ENCODE assay signal across 13 cellular contexts in genomic region chr10:50554381-50554994, GRCh38.
DNase-seq lines count a peak whose midpoint lies in the region; ATAC-seq, FAIRE-seq and TF ChIP-seq lines count a peak whose summit lies in the region.
"Had no signal": no experiment of that assay in that cellular context is flagged by ENCODE, and none has a peak within 500 bp of the region (broad histone marks: within the 10 kb centered on the region; RNA-seq: fewer than 3 reads in every experiment).

No MANE protein-coding gene starts in this region.

- peak; percentile 9; the same call in 1 of the 2 replicates for TF ChIP-seq EP300 in K562 (IDR thresholded peaks at IDR 0.05; ENCODE audit: low read length)

- peak overlapping the region; percentile 72 for H3K4me2 ChIP-seq in K562 (ENCODE audit: insufficient read depth, low read length)
- H3K4me2 ChIP-seq: A549, PC-9 had no signal

- intact Hi-C loops in K562 (cut with micrococcal nuclease) = loop anchor here (5.0 kb wide), 2 partner anchors 242 to 262 kb away; no protein-coding TSS in a partner anchor

- H3K27ac ChIP-seq in K562 (ENCODE audit: extremely low read depth, low read depth, low read length) (peak overlapping the region; percentile 70), temporal lobe (ENCODE audit: low read depth, low read length) (peak overlapping the region; percentile 39)
- H3K27ac ChIP-seq: A549, PC-9 had no signal

- peak overlapping the region; percentile 63 to 88 for H3K9ac ChIP-seq in K562 (ENCODE audit: insufficient read depth in 1 of 2, low read depth in 2 of 2, low read length in 2 of 2)

- BruUV-seq in K562 (replicated peaks; lab: Mats Ljungman, UMichigan) = no TSS peak

- POLR2A ChIA-PET in K562 (lab: Yijun Ruan, JAX) = interaction anchor here (0.7 to 1.5 kb wide), 8 partner anchors 10 to 204 kb away, joined by 3 to 6 read pairs (median 3); partner anchors contain the start of gene SGMS1

- CTCF ChIA-PET in K562 (lab: Yijun Ruan, JAX; ENCODE audit: low intra/inter-chr PET ratio) = no interaction called here

- no peak for TF ChIP-seq RAD21 in K562 (CRISPR knock-in tag; conservative IDR thresholded peaks at IDR 0.05 in 1 of 2, IDR thresholded peaks at IDR 0.05 in 1 of 2)

- no peaks in the 10 kb centered on the region for H3K9me3 ChIP-seq in K562 (replicated peaks; ENCODE audit: control insufficient read depth, insufficient read depth, low read depth, low read length)
- H3K9me3 ChIP-seq: A549, HAP-1 had no signal

- H3K4me1 ChIP-seq in K562 (replicated peaks in 1 of 2; ENCODE audit: control insufficient read depth in 2 of 2, insufficient read depth in 2 of 2, low read length in 2 of 2) = peaks cover 37 to 75% of the 10 kb centered on the region in 2 experiments
- H3K4me1 ChIP-seq: A549 had no signal

- in situ Hi-C loops in K562 (cut with MboI) = no loop called here

- H2AFZ ChIP-seq in K562 (ENCODE audit: low read depth, low read length) = no peak overlapping the region
- H2AFZ ChIP-seq: PC-9 had no signal

- H3K79me2 ChIP-seq in K562 (ENCODE audit: control insufficient read depth, insufficient read depth, low read length) = peaks cover 99% of the 10 kb centered on the region

- peaks cover 10% of the 10 kb centered on the region; the same call in 2 of the 3 replicates for H3K36me3 ChIP-seq in K562 (ENCODE audit: control insufficient read depth, insufficient read depth, low read length)
- H3K36me3 ChIP-seq: HAP-1 had no signal

- 0 out of 6 replicates have a peak, but pooled peaks of 2 of the 3 experiments have one; percentile 4 for TF ChIP-seq CTCF in K562 (IDR thresholded peaks at IDR 0.05 in 2 of 3, conservative IDR thresholded peaks at IDR 0.05 in 1 of 3; ENCODE audit: insufficient read depth in 2 of 3, low read depth in 1 of 3, low read length in 3 of 3)

- H4K20me1 ChIP-seq in K562 (replicated peaks; ENCODE audit: control insufficient read depth, insufficient read depth, low read length) = 0 out of 2 replicates have a peak, but pooled peaks cover 5% of the 10 kb centered on the region

- H3K27me3 ChIP-seq in K562 (ENCODE audit: control insufficient read depth in 2 of 2, insufficient read depth in 2 of 2, low read length in 2 of 2) = no peaks in the 10 kb centered on the region

- no peak for FAIRE-seq in K562 (lab: Jason Lieb, UNC)
- no peak for FAIRE-seq in urothelium cell line (lab: Jason Lieb, UNC)
- FAIRE-seq in RCC 7860 (lab: Jason Lieb, UNC) = no peak
- FAIRE-seq: A549, GM12891 had no signal

- H3K9me1 ChIP-seq in K562 (ENCODE audit: control insufficient read depth, insufficient read depth, low read length) = no peaks in the 10 kb centered on the region

- ATAC-seq in K562 = peak; percentile 46

- 20% methylated on average over 4 of the region's 4 CpGs for WGBS in K562 (ENCODE audit: insufficient coverage, low coverage, missing lambda C conversion rate)

- no peak for TF ChIP-seq POLR2A in K562 (conservative IDR thresholded peaks at IDR 0.05)

- peak; percentile 56 for DNase-seq in NCI-H2171 treated with DMSO at 0.1 percent for 48 hours (lab: John Stamatoyannopoulos, UW)
- no peak for DNase-seq in NCI-H2171 (lab: John Stamatoyannopoulos, UW)
- DNase-seq in K562 (ENCODE audit: extremely low read depth in 1 of 4, low spot score in 3 of 4) = peak in 2 of 4 experiments; percentile 36 to 64
- peak; percentile 70 for DNase-seq in left kidney (ENCODE audit: low read depth, low spot score)
- DNase-seq in urothelium cell line (ENCODE audit: low spot score) = no peak
- no peak for DNase-seq in cerebellar cortex (ENCODE audit: low spot score)
- DNase-seq in RCC 7860 (ENCODE audit: low spot score) = no peak
- DNase-seq: immature natural killer cell, PC-9 had no signal

- peak overlapping the region; percentile 21 for H3K4me3 ChIP-seq in K562
- H3K4me3 ChIP-seq: A549, HAP-1, PC-9 had no signal

TF ChIP-seq in K562, 482 proteins besides CTCF, POLR2A, EP300 and RAD21 (continues in another document):
- peak; percentile 34; the same call in 1 of the 2 replicates for TF ChIP-seq POLR2G (IDR thresholded peaks at IDR 0.05; ENCODE audit: low read depth, low read length)
- no peak for TF ChIP-seq GATAD2B (IDR thresholded peaks at IDR 0.05; ENCODE audit: borderline replicate concordance)
- peak; percentile 9; the same call in 1 of the 2 replicates for TF ChIP-seq ZNF175 (CRISPR knock-in tag; IDR thresholded peaks at IDR 0.05; ENCODE audit: low read depth)
- peak; percentile 47; the same call in 1 of the 2 replicates for TF ChIP-seq ZFX (CRISPR knock-in tag; IDR thresholded peaks at IDR 0.05)
- TF ChIP-seq TGIF2 (CRISPR knock-in tag; IDR thresholded peaks at IDR 0.05) = no peak
- TF ChIP-seq, protein P1, sequence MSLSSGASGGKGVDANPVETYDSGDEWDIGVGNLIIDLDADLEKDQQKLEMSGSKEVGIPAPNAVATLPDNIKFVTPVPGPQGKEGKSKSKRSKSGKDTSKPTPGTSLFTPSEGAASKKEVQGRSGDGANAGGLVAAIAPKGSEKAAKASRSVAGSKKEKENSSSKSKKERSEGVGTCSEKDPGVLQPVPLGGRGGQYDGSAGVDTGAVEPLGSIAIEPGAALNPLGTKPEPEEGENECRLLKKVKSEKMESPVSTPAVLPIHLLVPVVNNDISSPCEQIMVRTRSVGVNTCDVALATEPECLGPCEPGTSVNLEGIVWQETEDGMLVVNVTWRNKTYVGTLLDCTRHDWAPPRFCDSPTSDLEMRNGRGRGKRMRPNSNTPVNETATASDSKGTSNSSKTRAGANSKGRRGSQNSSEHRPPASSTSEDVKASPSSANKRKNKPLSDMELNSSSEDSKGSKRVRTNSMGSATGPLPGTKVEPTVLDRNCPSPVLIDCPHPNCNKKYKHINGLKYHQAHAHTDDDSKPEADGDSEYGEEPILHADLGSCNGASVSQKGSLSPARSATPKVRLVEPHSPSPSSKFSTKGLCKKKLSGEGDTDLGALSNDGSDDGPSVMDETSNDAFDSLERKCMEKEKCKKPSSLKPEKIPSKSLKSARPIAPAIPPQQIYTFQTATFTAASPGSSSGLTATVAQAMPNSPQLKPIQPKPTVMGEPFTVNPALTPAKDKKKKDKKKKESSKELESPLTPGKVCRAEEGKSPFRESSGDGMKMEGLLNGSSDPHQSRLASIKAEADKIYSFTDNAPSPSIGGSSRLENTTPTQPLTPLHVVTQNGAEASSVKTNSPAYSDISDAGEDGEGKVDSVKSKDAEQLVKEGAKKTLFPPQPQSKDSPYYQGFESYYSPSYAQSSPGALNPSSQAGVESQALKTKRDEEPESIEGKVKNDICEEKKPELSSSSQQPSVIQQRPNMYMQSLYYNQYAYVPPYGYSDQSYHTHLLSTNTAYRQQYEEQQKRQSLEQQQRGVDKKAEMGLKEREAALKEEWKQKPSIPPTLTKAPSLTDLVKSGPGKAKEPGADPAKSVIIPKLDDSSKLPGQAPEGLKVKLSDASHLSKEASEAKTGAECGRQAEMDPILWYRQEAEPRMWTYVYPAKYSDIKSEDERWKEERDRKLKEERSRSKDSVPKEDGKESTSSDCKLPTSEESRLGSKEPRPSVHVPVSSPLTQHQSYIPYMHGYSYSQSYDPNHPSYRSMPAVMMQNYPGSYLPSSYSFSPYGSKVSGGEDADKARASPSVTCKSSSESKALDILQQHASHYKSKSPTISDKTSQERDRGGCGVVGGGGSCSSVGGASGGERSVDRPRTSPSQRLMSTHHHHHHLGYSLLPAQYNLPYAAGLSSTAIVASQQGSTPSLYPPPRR (CRISPR knock-in tag; IDR thresholded peaks at IDR 0.05; ENCODE audit: borderline replicate concordance) = no peak
- no peak for TF ChIP-seq ILK (tag; IDR thresholded peaks at IDR 0.05; ENCODE audit: borderline replicate concordance, low read depth)
- no peak for TF ChIP-seq SMAD2 (IDR thresholded peaks at IDR 0.05; ENCODE audit: low read depth, low read length)
- no peak for TF ChIP-seq KLF10 (CRISPR knock-in tag; IDR thresholded peaks at IDR 0.05)
- TF ChIP-seq KAT2B (IDR thresholded peaks at IDR 0.05; ENCODE audit: low read depth, low read length) = no peak
- TF ChIP-seq, protein P2, sequence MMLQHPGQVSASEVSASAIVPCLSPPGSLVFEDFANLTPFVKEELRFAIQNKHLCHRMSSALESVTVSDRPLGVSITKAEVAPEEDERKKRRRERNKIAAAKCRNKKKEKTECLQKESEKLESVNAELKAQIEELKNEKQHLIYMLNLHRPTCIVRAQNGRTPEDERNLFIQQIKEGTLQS (IDR thresholded peaks at IDR 0.05) = peak; percentile 78
- TF ChIP-seq, protein P2 (CRISPR knock-in tag; conservative IDR thresholded peaks at IDR 0.05) = no peak
- 0 out of 2 replicates have a peak, but pooled peaks have one; percentile 35 for TF ChIP-seq ZNF766 (CRISPR knock-in tag; conservative IDR thresholded peaks at IDR 0.05)
- TF ChIP-seq ETV6 (IDR thresholded peaks at IDR 0.05; ENCODE audit: borderline replicate concordance in 1 of 2, low read depth in 2 of 2, low read length in 1 of 2) = no peak
- TF ChIP-seq ETV6 (CRISPR knock-in tag; IDR thresholded peaks at IDR 0.05; ENCODE audit: borderline replicate concordance) = no peak
- TF ChIP-seq TFAP4 (CRISPR knock-in tag; IDR thresholded peaks at IDR 0.05; ENCODE audit: borderline replicate concordance) = peak; percentile 61; the same call in 1 of the 2 replicates
- TF ChIP-seq RFX7 (CRISPR knock-in tag; IDR thresholded peaks at IDR 0.05) = no peak
- no peak for TF ChIP-seq POLR2AphosphoS5 (IDR thresholded peaks at IDR 0.05; ENCODE audit: control insufficient read depth, insufficient read depth, low read depth, low read length)
- TF ChIP-seq ZNF511 (CRISPR knock-in tag; IDR thresholded peaks at IDR 0.05) = no peak

Comparison
In these comparisons a context has a peak if more than half of its experiments do, and no peak if none do; other contexts are left out.
1. DNase-seq: peak in NCI-H2171 treated with DMSO at 0.1 percent for 48 hours (single experiment) and left kidney (single experiment); none in NCI-H2171 (single experiment), urothelium cell line (single experiment), cerebellar cortex (single experiment) and RCC 7860 (single experiment).